13 cellular contexts compared by ENCODE assay signal in genomic region chr2:67135201-67135600, GRCh38.
"Had no signal": no experiment of that assay in that cellular context is flagged by ENCODE, and none has a peak within 500 bp of the region (broad histone marks: within the 10 kb centered on the region; RNA-seq: fewer than 3 reads in every experiment).

No MANE protein-coding gene starts in this region.

- DNase-seq: activated CD4-positive, alpha-beta T cell treated with anti-CD3 and anti-CD28 coated beads for 1 hour; activated CD4-positive, alpha-beta T cell treated with anti-CD3 and anti-CD28 coated beads, Interleukin-2, amount 50 U/mL, for 48 hours; activated CD8-positive, alpha-beta memory T cell treated with anti-CD3 and anti-CD28 coated beads, Interleukin-2, amount 10 ng/mL, durations not matched to agents 7 days and 5 days; activated effector memory CD4-positive, alpha-beta T cell treated with anti-CD3 and anti-CD28 coated beads, Interleukin-2, amount 50 U/mL, for 16 hours; activated naive CD8-positive, alpha-beta T cell treated with anti-CD3 and anti-CD28 coated beads for 36 hours; activated T-cell treated with anti-CD3 and anti-CD28 coated beads, Interleukin-2, amount 50 U/mL, for 24 hours; cerebellar nuclear complex; dermis blood vessel endothelial cell; lower lobe of right lung; naive B cell; retina; stimulated activated CD4-positive, alpha-beta T cell treated with anti-CD3 and anti-CD28 coated beads, Interleukin-15, amount 100 ng/mL, for 24 hours; stomach had no signal

- H3K27ac Mint-ChIP-seq: activated CD8-positive, alpha-beta memory T cell treated with anti-CD3 and anti-CD28 coated beads, Interleukin-2, amount 10 ng/mL, durations not matched to agents 7 days and 5 days; activated naive CD8-positive, alpha-beta T cell treated with anti-CD3 and anti-CD28 coated beads for 36 hours; activated T-cell treated with anti-CD3 and anti-CD28 coated beads, Interleukin-2, amount 50 U/mL, for 24 hours; naive B cell had no signal

- H3K4me1 Mint-ChIP-seq: activated CD8-positive, alpha-beta memory T cell treated with anti-CD3 and anti-CD28 coated beads, Interleukin-2, amount 10 ng/mL, durations not matched to agents 7 days and 5 days; activated naive CD8-positive, alpha-beta T cell treated with anti-CD3 and anti-CD28 coated beads for 36 hours; naive B cell had no signal

- H3K27me3 Mint-ChIP-seq: activated CD8-positive, alpha-beta memory T cell treated with anti-CD3 and anti-CD28 coated beads, Interleukin-2, amount 10 ng/mL, durations not matched to agents 7 days and 5 days; activated naive CD8-positive, alpha-beta T cell treated with anti-CD3 and anti-CD28 coated beads for 36 hours; activated T-cell treated with anti-CD3 and anti-CD28 coated beads, Interleukin-2, amount 50 U/mL, for 24 hours; naive B cell had no signal

- H3K4me3 Mint-ChIP-seq: activated CD8-positive, alpha-beta memory T cell treated with anti-CD3 and anti-CD28 coated beads, Interleukin-2, amount 10 ng/mL, durations not matched to agents 7 days and 5 days; activated naive CD8-positive, alpha-beta T cell treated with anti-CD3 and anti-CD28 coated beads for 36 hours; activated T-cell treated with anti-CD3 and anti-CD28 coated beads, Interleukin-2, amount 50 U/mL, for 24 hours; naive B cell had no signal

- ATAC-seq: activated CD8-positive, alpha-beta memory T cell treated with anti-CD3 and anti-CD28 coated beads, Interleukin-2, amount 10 ng/mL, durations not matched to agents 7 days and 5 days; lower lobe of right lung had no signal

- H3K36me3 Mint-ChIP-seq: activated CD8-positive, alpha-beta memory T cell treated with anti-CD3 and anti-CD28 coated beads, Interleukin-2, amount 10 ng/mL, durations not matched to agents 7 days and 5 days; activated naive CD8-positive, alpha-beta T cell treated with anti-CD3 and anti-CD28 coated beads for 36 hours; naive B cell had no signal
